ENCODE assay signal across 1 cellular context in the genomic region with DNA sequence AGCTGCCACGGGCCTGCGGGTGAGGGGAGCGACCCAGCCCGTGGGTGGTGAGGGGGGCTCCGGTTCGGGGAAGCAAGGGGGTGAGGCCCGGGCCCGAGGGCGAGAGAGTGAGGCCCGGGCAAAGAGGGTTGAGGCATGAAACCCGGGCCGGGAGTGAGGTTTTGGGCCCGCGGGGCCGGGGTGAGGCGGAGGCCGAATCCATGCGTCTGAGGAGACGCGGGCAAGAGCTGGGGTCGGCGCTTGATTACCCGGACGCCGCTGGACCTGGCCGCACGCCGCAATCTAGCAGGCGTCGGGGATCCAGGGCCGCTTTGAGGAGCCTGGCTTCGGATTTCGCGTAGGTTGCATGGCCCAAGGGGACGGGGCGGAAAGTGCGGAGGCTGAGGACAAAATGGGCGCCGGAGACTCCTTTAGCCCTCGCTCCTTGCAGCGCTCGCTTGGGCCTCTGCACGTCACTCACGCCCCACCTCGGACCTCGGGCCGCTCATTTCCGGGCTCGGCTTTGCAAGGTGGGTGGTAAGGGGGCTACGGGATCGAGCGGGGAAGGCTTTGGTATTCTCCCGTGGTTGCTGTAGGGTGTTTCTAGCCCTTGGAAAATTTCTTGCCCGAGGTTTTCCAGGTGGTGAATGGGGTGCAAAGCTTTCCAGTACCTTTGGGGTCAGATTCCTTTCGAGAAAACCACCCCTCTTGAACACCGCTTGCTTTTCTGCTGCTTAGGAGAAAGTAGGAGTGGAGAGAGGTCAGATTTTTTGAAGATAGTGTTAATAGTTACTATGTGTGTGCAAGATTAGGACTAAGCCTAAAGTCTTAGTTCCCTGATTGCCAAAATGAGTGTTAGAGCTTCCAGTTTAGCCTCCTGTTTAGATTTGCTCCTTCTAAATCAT.
TF ChIP-seq lines count a peak whose summit lies in the region.

No MANE protein-coding gene starts in this region.

TF ChIP-seq in endothelial cell of umbilical vein, 7 proteins besides CTCF, POLR2A, EP300 and RAD21 (continued from another document):
- TF ChIP-seq MYC (IDR thresholded peaks at IDR 0.05; ENCODE audit: low read depth, low read length) (no peak), JUN (IDR thresholded peaks at IDR 0.05; ENCODE audit: borderline replicate concordance, insufficient read depth, insufficient read length, low read depth) (no peak), GATA2 (IDR thresholded peaks at IDR 0.05; ENCODE audit: insufficient read depth, insufficient read length, low read depth, low read length) (no peak)
